37 cellular contexts compared by ENCODE assay signal in genomic region chr7:117502338-117502737, GRCh38. TPM values are rescaled to one million over a fixed set of nuclear protein-coding genes. Genes with fewer than 3 reads are reported as not detected.
"Had no signal": no experiment of that assay in that cellular context is flagged by ENCODE, and none has a peak within 500 bp of the region (broad histone marks: within the 10 kb centered on the region; RNA-seq: fewer than 3 reads in every experiment).

No MANE protein-coding gene starts in this region.

- H3K4me3 ChIP-seq: body of pancreas, breast epithelium had no signal

- H3K27ac ChIP-seq: brain microvascular endothelial cell, breast epithelium, VCaP had no signal

- FAIRE-seq: astrocyte, TTC549 had no signal

- H3K36me3 ChIP-seq: brain microvascular endothelial cell, breast epithelium had no signal

- H3K4me1 ChIP-seq: breast epithelium had no signal

- H3K36me3 Mint-ChIP-seq: activated CD4-positive, alpha-beta memory T cell treated with anti-CD3 and anti-CD28 coated beads for 36 hours; activated naive CD4-positive, alpha-beta T cell treated with anti-CD3 and anti-CD28 coated beads, Interleukin-2, amount 50 U/mL, for 72 hours; activated naive CD8-positive, alpha-beta T cell treated with anti-CD3 and anti-CD28 coated beads for 36 hours had no signal

- H3K4me3 Mint-ChIP-seq: activated B cell treated with CpG ODN at 0.5 μM for 24 hours; activated CD4-positive, alpha-beta memory T cell treated with anti-CD3 and anti-CD28 coated beads for 36 hours; activated CD4-positive, alpha-beta T cell treated with anti-CD3 and anti-CD28 coated beads, Interleukin-2, amount 10 ng/mL, durations not matched to agents 24 days and 14 days; activated CD8-positive, alpha-beta T cell treated with anti-CD3 and anti-CD28 coated beads for 36 hours; activated naive CD4-positive, alpha-beta T cell treated with anti-CD3 and anti-CD28 coated beads for 36 hours; activated naive CD8-positive, alpha-beta T cell treated with anti-CD3 and anti-CD28 coated beads for 36 hours; activated T-cell treated with anti-CD3 and anti-CD28 coated beads, Interleukin-2, amount 50 U/mL, for 4 hours; activated T-cell treated with anti-CD3 and anti-CD28 coated beads, Interleukin-2, amount 50 U/mL, for 72 hours; activated T-helper 1 cell treated with anti-CD3 and anti-CD28 coated beads, Interleukin-12 subunit alpha, Interleukin-12 subunit beta, Interleukin-2, Interleukin-4 antibody, amounts not matched to agents 30 ng/mL and 10 ng/mL and 1 ng/mL, durations not matched to agents 14 hours and 24 hours and 36 hours; activated T-helper 17 cell treated with anti-CD3 and anti-CD28 coated beads, Interleukin-2, amount 50 U/mL, for 72 hours; T-helper 1 cell treated with Interleukin-12 subunit alpha and Interleukin-12 subunit beta and Interleukin-4 antibody, amounts not matched to agents 30 μg/mL and 1 μg/mL, for 36 hours; T-helper 2 cell treated with Interferon-gamma antibody and Interleukin-4, amounts not matched to agents 5 μg/mL and 100 μg/mL, for 36 hours had no signal

- DNase-seq: activated B cell treated with CpG ODN at 0.5 μM for 24 hours; activated CD4-positive, alpha-beta memory T cell treated with anti-CD3 and anti-CD28 coated beads for 36 hours; activated CD4-positive, alpha-beta T cell treated with anti-CD3 and anti-CD28 coated beads for 4 hours; activated CD4-positive, alpha-beta T cell treated with anti-CD3 and anti-CD28 coated beads, Interleukin-2, amount 10 ng/mL, durations not matched to agents 24 days and 14 days; activated CD4-positive, alpha-beta T cell treated with anti-CD3 and anti-CD28 coated beads, Interleukin-2, amount 50 U/mL, for 1 hour; activated CD4-positive, alpha-beta T cell treated with anti-CD3 and anti-CD28 coated beads, Interleukin-2, amount 50 U/mL, for 4 hours; activated CD4-positive, CD25-positive, alpha-beta regulatory T cell treated with anti-CD3 and anti-CD28 coated beads, Interleukin-2, amount 50 U/mL, for 72 hours; activated CD8-positive, alpha-beta memory T cell treated with anti-CD3 and anti-CD28 coated beads, Interleukin-2, amount 50 U/mL, for 4 hours; activated CD8-positive, alpha-beta T cell treated with anti-CD3 and anti-CD28 coated beads for 36 hours; activated effector memory CD4-positive, alpha-beta T cell treated with anti-CD3 and anti-CD28 coated beads, Interleukin-2, amount 50 U/mL, for 16 hours; activated gamma-delta T cell treated with Interleukin-2 at 50 U/mL for 16 hours; activated naive CD4-positive, alpha-beta T cell; activated naive CD4-positive, alpha-beta T cell treated with anti-CD3 and anti-CD28 coated beads for 36 hours; activated naive CD4-positive, alpha-beta T cell treated with anti-CD3 and anti-CD28 coated beads, Interleukin-2, amount 50 U/mL, for 16 hours; activated naive CD8-positive, alpha-beta T cell treated with anti-CD3 and anti-CD28 coated beads for 36 hours; activated T-cell treated with anti-CD3 and anti-CD28 coated beads for 4 hours; activated T-cell treated with anti-CD3 and anti-CD28 coated beads, Interleukin-2, amount 50 U/mL, for 1 hour; activated T-cell treated with anti-CD3 and anti-CD28 coated beads, Interleukin-2, amount 50 U/mL, for 4 hours; activated T-cell treated with anti-CD3 and anti-CD28 coated beads, Interleukin-2, amount 50 U/mL, for 72 hours; amygdala; aorta; body of pancreas; brain microvascular endothelial cell; central memory CD4-positive, alpha-beta T cell; T-helper 1 cell; T-helper 2 cell; T-helper 9 cell had no signal

- H3K9me3 ChIP-seq: body of pancreas, breast epithelium had no signal

- H3K27me3 ChIP-seq: body of pancreas, brain microvascular endothelial cell, breast epithelium had no signal

- H3K27ac Mint-ChIP-seq: activated B cell treated with CpG ODN at 0.5 μM for 24 hours; activated CD4-positive, alpha-beta memory T cell treated with anti-CD3 and anti-CD28 coated beads for 36 hours; activated CD4-positive, alpha-beta T cell treated with anti-CD3 and anti-CD28 coated beads, Interleukin-2, amount 10 ng/mL, durations not matched to agents 24 days and 14 days; activated CD8-positive, alpha-beta T cell treated with anti-CD3 and anti-CD28 coated beads for 36 hours; activated naive CD4-positive, alpha-beta T cell treated with anti-CD3 and anti-CD28 coated beads for 36 hours; activated naive CD4-positive, alpha-beta T cell treated with anti-CD3 and anti-CD28 coated beads, Interleukin-2, amount 50 U/mL, for 72 hours; activated naive CD8-positive, alpha-beta T cell treated with anti-CD3 and anti-CD28 coated beads for 36 hours; activated T-cell treated with anti-CD3 and anti-CD28 coated beads, Interleukin-2, amount 50 U/mL, for 72 hours; activated T-helper 1 cell treated with anti-CD3 and anti-CD28 coated beads, Interleukin-12 subunit alpha, Interleukin-12 subunit beta, Interleukin-2, Interleukin-4 antibody, amounts not matched to agents 30 ng/mL and 10 ng/mL and 1 ng/mL, durations not matched to agents 14 hours and 24 hours and 36 hours; activated T-helper 17 cell treated with anti-CD3 and anti-CD28 coated beads, Interleukin-2, amount 50 U/mL, for 72 hours; T-helper 1 cell treated with Interleukin-12 subunit alpha and Interleukin-12 subunit beta and Interleukin-4 antibody, amounts not matched to agents 30 μg/mL and 1 μg/mL, for 36 hours; T-helper 2 cell treated with Interferon-gamma antibody and Interleukin-4, amounts not matched to agents 5 μg/mL and 100 μg/mL, for 36 hours had no signal

- H3K4me1 Mint-ChIP-seq: activated B cell treated with CpG ODN at 0.5 μM for 24 hours; activated CD4-positive, alpha-beta T cell treated with anti-CD3 and anti-CD28 coated beads, Interleukin-2, amount 10 ng/mL, durations not matched to agents 24 days and 14 days; activated naive CD8-positive, alpha-beta T cell treated with anti-CD3 and anti-CD28 coated beads for 36 hours; activated T-helper 17 cell treated with anti-CD3 and anti-CD28 coated beads, Interleukin-2, amount 50 U/mL, for 72 hours had no signal

- H3K9me3 Mint-ChIP-seq: activated B cell treated with CpG ODN at 0.5 μM for 24 hours; activated CD4-positive, alpha-beta memory T cell treated with anti-CD3 and anti-CD28 coated beads for 36 hours; activated CD4-positive, alpha-beta T cell treated with anti-CD3 and anti-CD28 coated beads, Interleukin-2, amount 10 ng/mL, durations not matched to agents 24 days and 14 days; activated CD8-positive, alpha-beta T cell treated with anti-CD3 and anti-CD28 coated beads for 36 hours; activated naive CD4-positive, alpha-beta T cell treated with anti-CD3 and anti-CD28 coated beads for 36 hours; activated naive CD8-positive, alpha-beta T cell treated with anti-CD3 and anti-CD28 coated beads for 36 hours; activated T-cell treated with anti-CD3 and anti-CD28 coated beads, Interleukin-2, amount 50 U/mL, for 4 hours; activated T-helper 1 cell treated with anti-CD3 and anti-CD28 coated beads, Interleukin-12 subunit alpha, Interleukin-12 subunit beta, Interleukin-2, Interleukin-4 antibody, amounts not matched to agents 30 ng/mL and 10 ng/mL and 1 ng/mL, durations not matched to agents 14 hours and 24 hours and 36 hours; activated T-helper 17 cell treated with anti-CD3 and anti-CD28 coated beads, Interleukin-2, amount 50 U/mL, for 72 hours; T-helper 1 cell treated with Interleukin-12 subunit alpha and Interleukin-12 subunit beta and Interleukin-4 antibody, amounts not matched to agents 30 μg/mL and 1 μg/mL, for 36 hours; T-helper 2 cell treated with Interferon-gamma antibody and Interleukin-4, amounts not matched to agents 5 μg/mL and 100 μg/mL, for 36 hours had no signal

- H3K27me3 Mint-ChIP-seq: activated B cell treated with CpG ODN at 0.5 μM for 24 hours; activated CD4-positive, alpha-beta memory T cell treated with anti-CD3 and anti-CD28 coated beads for 36 hours; activated CD4-positive, alpha-beta T cell treated with anti-CD3 and anti-CD28 coated beads, Interleukin-2, amount 10 ng/mL, durations not matched to agents 24 days and 14 days; activated CD8-positive, alpha-beta T cell treated with anti-CD3 and anti-CD28 coated beads for 36 hours; activated naive CD8-positive, alpha-beta T cell treated with anti-CD3 and anti-CD28 coated beads for 36 hours; activated T-helper 17 cell treated with anti-CD3 and anti-CD28 coated beads, Interleukin-2, amount 50 U/mL, for 72 hours had no signal

- ATAC-seq: activated CD8-positive, alpha-beta T cell treated with anti-CD3 and anti-CD28 coated beads for 36 hours; activated naive CD4-positive, alpha-beta T cell treated with anti-CD3 and anti-CD28 coated beads, Interleukin-2, amount 50 U/mL, for 72 hours; activated T-cell treated with anti-CD3 and anti-CD28 coated beads, Interleukin-2, amount 50 U/mL, for 4 hours; activated T-cell treated with anti-CD3 and anti-CD28 coated beads, Interleukin-2, amount 50 U/mL, for 72 hours; activated T-helper 17 cell treated with anti-CD3 and anti-CD28 coated beads, Interleukin-2, amount 50 U/mL, for 72 hours; body of pancreas had no signal

RNA-seq across cellular contexts. Expression of gene CFTR, which starts 22.5 kb away (rescaled TPM):
- total RNA-seq: activated B cell treated with CpG ODN at 0.5 μM for 24 hours; activated CD4-positive, alpha-beta memory T cell treated with anti-CD3 and anti-CD28 coated beads for 36 hours; activated CD4-positive, alpha-beta T cell treated with anti-CD3 and anti-CD28 coated beads, Interleukin-2, amount 10 ng/mL, durations not matched to agents 24 days and 14 days; activated CD8-positive, alpha-beta memory T cell treated with anti-CD3 and anti-CD28 coated beads for 36 hours; activated CD8-positive, alpha-beta T cell treated with anti-CD3 and anti-CD28 coated beads for 36 hours; activated naive CD4-positive, alpha-beta T cell treated with anti-CD3 and anti-CD28 coated beads for 36 hours; activated naive CD4-positive, alpha-beta T cell treated with anti-CD3 and anti-CD28 coated beads, Interleukin-2, amount 50 U/mL, for 72 hours; activated naive CD8-positive, alpha-beta T cell treated with anti-CD3 and anti-CD28 coated beads for 36 hours; activated T-cell treated with anti-CD3 and anti-CD28 coated beads, Interleukin-2, amount 50 U/mL, for 72 hours; activated T-helper 1 cell treated with anti-CD3 and anti-CD28 coated beads, Interleukin-12 subunit alpha, Interleukin-12 subunit beta, Interleukin-2, Interleukin-4 antibody, amounts not matched to agents 30 ng/mL and 10 ng/mL and 1 ng/mL, durations not matched to agents 14 hours and 24 hours and 36 hours; activated T-helper 17 cell treated with anti-CD3 and anti-CD28 coated beads, Interleukin-2, amount 50 U/mL, for 72 hours had no signal
